1 cellular context compared by ENCODE assay signal in the genomic region with DNA sequence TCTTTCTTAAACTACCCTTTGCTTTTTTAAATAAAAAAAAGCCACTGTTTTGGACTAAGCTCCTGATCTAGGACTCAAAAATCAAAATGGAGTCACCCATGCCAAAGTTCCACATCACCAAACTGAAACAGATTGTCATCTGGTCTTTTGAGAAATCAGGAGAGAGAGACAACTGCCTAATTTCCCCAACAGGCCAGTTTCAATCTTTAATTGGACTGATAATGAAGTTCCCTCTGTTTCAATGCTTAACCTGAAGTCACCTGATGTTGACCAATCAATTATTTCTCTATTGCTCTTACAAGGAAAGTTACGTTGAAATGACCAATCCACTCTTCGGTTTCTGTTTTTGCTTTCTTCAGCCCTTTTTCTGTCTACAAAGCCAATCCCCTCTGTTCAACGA.
A peak's percentile ranks its signal among the peaks of the same experiment; 100 is the strongest.
TF ChIP-seq lines count a peak whose summit lies in the region.

No MANE protein-coding gene starts in this region.

TF ChIP-seq in GM12878, 131 proteins besides CTCF, POLR2A, EP300 and RAD21 (continued from another document):
- TF ChIP-seq PAX8 (IDR thresholded peaks at IDR 0.05) (no peak), IRF3 (IDR thresholded peaks at IDR 0.05) (no peak), NR2C2 (IDR thresholded peaks at IDR 0.05; ENCODE audit: borderline replicate concordance, control insufficient read depth, insufficient read length, low read depth) (no peak), YY1 (IDR thresholded peaks at IDR 0.05; ENCODE audit: low read depth, low read length) (peak; percentile 85), CREB1 (IDR thresholded peaks at IDR 0.05; ENCODE audit: low read depth) (0 out of 2 replicates have a peak, but pooled peaks have one; percentile 10), ZZZ3 (IDR thresholded peaks at IDR 0.05; ENCODE audit: control insufficient read depth, insufficient read length, low read depth) (no peak), ZBTB4 (CRISPR knock-in tag; IDR thresholded peaks at IDR 0.05) (peak; percentile 100), ZNF687 (IDR thresholded peaks at IDR 0.05) (peak; percentile 100), CREM (IDR thresholded peaks at IDR 0.05; ENCODE audit: low read depth) (no peak), RFX5 (IDR thresholded peaks at IDR 0.05; ENCODE audit: low read depth, low read length) (0 out of 2 replicates have a peak, but pooled peaks have one; percentile 53), SP1 (IDR thresholded peaks at IDR 0.05; ENCODE audit: low read depth, low read length) (no peak), NR2C1 (IDR thresholded peaks at IDR 0.05) (0 out of 2 replicates have a peak, but pooled peaks have one; percentile 5), IKZF1 (conservative IDR thresholded peaks at IDR 0.05) (no peak), NFIC (IDR thresholded peaks at IDR 0.05; ENCODE audit: low read depth, low read length) (no peak), RAD51 (IDR thresholded peaks at IDR 0.05) (peak; percentile 73), BHLHE40 (IDR thresholded peaks at IDR 0.05; ENCODE audit: borderline replicate concordance in 1 of 2, low read depth in 2 of 2, low read length in 1 of 2) (peak in 1 of 2 experiments; percentile 63; a peak in 1 of 4 replicates), ZBED1 (IDR thresholded peaks at IDR 0.05; ENCODE audit: borderline replicate concordance) (peak; percentile 60; the same call in 1 of the 2 replicates), ZNF24 (IDR thresholded peaks at IDR 0.05) (0 out of 2 replicates have a peak, but pooled peaks have one; percentile 34), RUNX3 (IDR thresholded peaks at IDR 0.05; ENCODE audit: low read length) (no peak), ZNF217 (IDR thresholded peaks at IDR 0.05) (peak; percentile 16; the same call in 1 of the 2 replicates), FOS (IDR thresholded peaks at IDR 0.05; ENCODE audit: borderline replicate concordance, extremely low read depth, insufficient read length) (no peak), ZNF622 (IDR thresholded peaks at IDR 0.05) (no peak), HDAC6 (IDR thresholded peaks at IDR 0.05; ENCODE audit: unreplicated experiment) (no peak)
- TF ChIP-seq, protein P1, sequence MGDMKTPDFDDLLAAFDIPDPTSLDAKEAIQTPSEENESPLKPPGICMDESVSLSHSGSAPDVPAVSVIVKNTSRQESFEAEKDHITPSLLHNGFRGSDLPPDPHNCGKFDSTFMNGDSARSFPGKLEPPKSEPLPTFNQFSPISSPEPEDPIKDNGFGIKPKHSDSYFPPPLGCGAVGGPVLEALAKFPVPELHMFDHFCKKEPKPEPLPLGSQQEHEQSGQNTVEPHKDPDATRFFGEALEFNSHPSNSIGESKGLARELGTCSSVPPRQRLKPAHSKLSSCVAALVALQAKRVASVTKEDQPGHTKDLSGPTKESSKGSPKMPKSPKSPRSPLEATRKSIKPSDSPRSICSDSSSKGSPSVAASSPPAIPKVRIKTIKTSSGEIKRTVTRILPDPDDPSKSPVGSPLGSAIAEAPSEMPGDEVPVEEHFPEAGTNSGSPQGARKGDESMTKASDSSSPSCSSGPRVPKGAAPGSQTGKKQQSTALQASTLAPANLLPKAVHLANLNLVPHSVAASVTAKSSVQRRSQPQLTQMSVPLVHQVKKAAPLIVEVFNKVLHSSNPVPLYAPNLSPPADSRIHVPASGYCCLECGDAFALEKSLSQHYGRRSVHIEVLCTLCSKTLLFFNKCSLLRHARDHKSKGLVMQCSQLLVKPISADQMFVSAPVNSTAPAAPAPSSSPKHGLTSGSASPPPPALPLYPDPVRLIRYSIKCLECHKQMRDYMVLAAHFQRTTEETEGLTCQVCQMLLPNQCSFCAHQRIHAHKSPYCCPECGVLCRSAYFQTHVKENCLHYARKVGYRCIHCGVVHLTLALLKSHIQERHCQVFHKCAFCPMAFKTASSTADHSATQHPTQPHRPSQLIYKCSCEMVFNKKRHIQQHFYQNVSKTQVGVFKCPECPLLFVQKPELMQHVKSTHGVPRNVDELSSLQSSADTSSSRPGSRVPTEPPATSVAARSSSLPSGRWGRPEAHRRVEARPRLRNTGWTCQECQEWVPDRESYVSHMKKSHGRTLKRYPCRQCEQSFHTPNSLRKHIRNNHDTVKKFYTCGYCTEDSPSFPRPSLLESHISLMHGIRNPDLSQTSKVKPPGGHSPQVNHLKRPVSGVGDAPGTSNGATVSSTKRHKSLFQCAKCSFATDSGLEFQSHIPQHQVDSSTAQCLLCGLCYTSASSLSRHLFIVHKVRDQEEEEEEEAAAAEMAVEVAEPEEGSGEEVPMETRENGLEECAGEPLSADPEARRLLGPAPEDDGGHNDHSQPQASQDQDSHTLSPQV (IDR thresholded peaks at IDR 0.05) = peak; percentile 100
- TF ChIP-seq, protein P2, sequence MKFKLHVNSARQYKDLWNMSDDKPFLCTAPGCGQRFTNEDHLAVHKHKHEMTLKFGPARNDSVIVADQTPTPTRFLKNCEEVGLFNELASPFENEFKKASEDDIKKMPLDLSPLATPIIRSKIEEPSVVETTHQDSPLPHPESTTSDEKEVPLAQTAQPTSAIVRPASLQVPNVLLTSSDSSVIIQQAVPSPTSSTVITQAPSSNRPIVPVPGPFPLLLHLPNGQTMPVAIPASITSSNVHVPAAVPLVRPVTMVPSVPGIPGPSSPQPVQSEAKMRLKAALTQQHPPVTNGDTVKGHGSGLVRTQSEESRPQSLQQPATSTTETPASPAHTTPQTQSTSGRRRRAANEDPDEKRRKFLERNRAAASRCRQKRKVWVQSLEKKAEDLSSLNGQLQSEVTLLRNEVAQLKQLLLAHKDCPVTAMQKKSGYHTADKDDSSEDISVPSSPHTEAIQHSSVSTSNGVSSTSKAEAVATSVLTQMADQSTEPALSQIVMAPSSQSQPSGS (IDR thresholded peaks at IDR 0.05; ENCODE audit: low read length) = peak; percentile 46
